ENCODE assay signal across 10 cellular contexts in the genomic region with DNA sequence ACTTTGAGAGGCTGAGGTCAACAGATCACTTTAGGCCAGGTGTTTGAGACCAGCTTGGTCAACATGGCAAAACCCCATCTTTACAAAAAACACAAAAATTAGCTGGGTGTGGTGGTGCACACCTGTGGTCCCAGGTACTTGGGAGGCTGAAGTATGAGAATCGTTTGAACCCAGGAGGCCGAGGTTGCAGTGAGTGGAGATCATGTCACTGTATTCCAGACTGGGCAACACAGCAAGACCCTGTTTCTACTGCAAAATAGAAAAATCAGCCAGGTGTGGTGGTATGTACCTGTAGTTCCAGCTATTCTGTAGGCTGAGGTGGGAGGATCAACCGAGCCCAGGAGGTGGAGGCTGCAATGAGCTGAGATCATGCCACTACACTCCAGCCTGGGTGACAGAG. TPM values are rescaled to one million over a fixed set of nuclear protein-coding genes. Genes with fewer than 3 reads are reported as not detected.
"Had no signal": no experiment of that assay in that cellular context is flagged by ENCODE, and none has a peak within 500 bp of the region (broad histone marks: within the 10 kb centered on the region; RNA-seq: fewer than 3 reads in every experiment).

No MANE protein-coding gene starts in this region.

- ATAC-seq: GM23338 had no signal

- H3K4me3 Mint-ChIP-seq: GM23338, HFFc6, IgD-negative memory B cell had no signal

- H3K27me3 Mint-ChIP-seq: IgD-negative memory B cell had no signal

- FAIRE-seq: H1, H54, HTR-8/SVneo had no signal

- H3K36me3 Mint-ChIP-seq: IgD-negative memory B cell had no signal

- H3K9me3 Mint-ChIP-seq: GM23338, H9, HFFc6, IgD-negative memory B cell had no signal

- H3K4me2 ChIP-seq: GM23338 had no signal

- H3K4me3 ChIP-seq: GM23338 had no signal

- H3K27ac Mint-ChIP-seq: GM23338, HFFc6, IgD-negative memory B cell had no signal

- DNase-seq: H9, HCEC 1CT, HFFc6, KG1 had no signal

- H2AFZ ChIP-seq: GM23338 had no signal

RNA-seq across cellular contexts. Expression of a gene that starts 45.2 kb away (rescaled TPM):
- total RNA-seq: HT-29 had no signal
- polyA plus RNA-seq: IgD-negative memory B cell had no signal
